In the genomic region with DNA sequence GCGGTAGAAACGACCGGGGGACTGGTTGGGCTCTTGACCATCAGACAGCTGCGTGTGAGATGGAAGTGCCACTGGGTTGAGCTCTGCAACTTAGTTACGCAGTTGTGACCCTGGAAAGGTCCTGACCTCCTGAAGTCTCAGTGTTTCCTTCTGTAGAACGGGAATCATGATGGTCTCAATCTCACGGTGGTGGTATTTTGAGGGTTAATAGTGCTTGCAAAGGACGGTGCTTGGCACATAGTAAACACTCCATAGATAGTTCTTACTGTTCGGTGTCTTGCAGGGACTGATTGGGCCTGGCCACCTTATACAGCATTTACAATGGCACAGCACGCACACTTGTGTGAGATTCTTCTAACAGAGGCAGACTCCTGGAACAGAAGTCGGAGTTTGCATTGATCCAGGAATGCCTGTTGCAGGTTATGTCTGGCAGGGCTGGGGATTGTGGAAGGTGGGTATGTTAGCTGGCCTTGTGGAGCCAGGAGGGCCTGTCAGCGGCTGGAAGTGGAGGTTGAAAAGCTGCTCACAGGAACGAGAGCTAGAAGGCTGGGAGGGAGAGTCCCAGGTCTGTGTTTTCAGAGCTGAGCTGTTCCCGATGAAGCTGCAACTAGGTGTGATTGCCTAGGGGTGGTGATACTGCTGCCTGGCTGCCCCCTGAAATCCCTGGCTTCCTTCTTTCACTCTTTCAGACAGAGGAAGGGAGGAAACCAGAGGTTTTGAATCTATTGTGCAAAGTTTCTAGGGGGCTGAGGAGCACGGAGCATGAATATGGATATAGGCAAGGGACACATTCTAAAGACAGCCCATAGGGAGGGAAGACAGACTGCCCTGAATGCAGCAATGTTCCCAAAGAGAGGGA, we compare ENCODE assay signal across 9 cellular contexts. TPM values are rescaled to one million over a fixed set of nuclear protein-coding genes. Genes with fewer than 3 reads are reported as not detected.
DNase-seq lines count a peak whose midpoint lies in the region; ATAC-seq, FAIRE-seq and TF ChIP-seq lines count a peak whose summit lies in the region.
"Had no signal": no experiment of that assay in that cellular context is flagged by ENCODE, and none has a peak within 500 bp of the region (broad histone marks: within the 10 kb centered on the region; RNA-seq: fewer than 3 reads in every experiment).

No MANE protein-coding gene starts in this region.

- no peak for FAIRE-seq in kidney (lab: Jason Lieb, UNC)

- H3K9ac ChIP-seq in kidney (ENCODE audit: low read length in 2 of 2), result peak overlapping the region; percentile 35 to 85

- in situ Hi-C loops in brain microvascular endothelial cell (cut with HindIII; ENCODE audit: low pct_ligation_motif_present, low sequenced_read_pairs), result no loop called here

- H3K36me3 ChIP-seq in brain microvascular endothelial cell (replicated peaks) (no peaks in the 10 kb centered on the region), kidney (ENCODE audit: control insufficient read depth in 1 of 2, insufficient read depth in 2 of 2, low read length in 2 of 2) (no peaks in the 10 kb centered on the region)

- H3K4me3 ChIP-seq in brain microvascular endothelial cell (ENCODE audit: low read depth, low read length) (peak overlapping the region; percentile 90), kidney (ENCODE audit: low read length in 2 of 2) (peak overlapping the region; percentile 80 to 92)

- H3K27ac ChIP-seq in brain microvascular endothelial cell, result peak overlapping the region; percentile 87
- H3K27ac ChIP-seq in kidney (ENCODE audit: low read depth in 2 of 2, low read length in 2 of 2), result peak overlapping the region; percentile 61 to 93

- peak; percentile 0 for ATAC-seq in GM21515 (IDR thresholded peaks at IDR 0.05; ENCODE audit: unreplicated experiment)

- peaks cover 7 to 15% of the 10 kb centered on the region in 2 donors for H3K4me1 ChIP-seq in kidney (ENCODE audit: control insufficient read depth in 1 of 2, insufficient read depth in 1 of 2, low read depth in 1 of 2, low read length in 2 of 2)

- TF ChIP-seq CTCF in brain microvascular endothelial cell (IDR thresholded peaks at IDR 0.05; ENCODE audit: low read depth, low read length, missing control alignments) (no peak), kidney (IDR thresholded peaks at IDR 0.05; ENCODE audit: borderline replicate concordance, extremely low read depth, insufficient read depth) (no peak)

- no peaks in the 10 kb centered on the region for H3K27me3 ChIP-seq in brain microvascular endothelial cell (replicated peaks)

- H3K9me3 ChIP-seq in kidney (ENCODE audit: control insufficient read depth in 1 of 2, low read length in 2 of 2), result no peaks in the 10 kb centered on the region

- intact Hi-C loops in kidney (cut with DNase I), result no loop called here

- DNase-seq in COLO668 (lab: John Stamatoyannopoulos, UW; ENCODE audit: unreplicated experiment) (peak; percentile 24), NOMO-1 treated with DMSO at 0.1 percent for 48 hours (lab: John Stamatoyannopoulos, UW; ENCODE audit: unreplicated experiment) (peak; percentile 38), brain microvascular endothelial cell (no peak), kidney (no peak), GM19238 (ENCODE audit: insufficient read length, low spot score) (no peak), DMS114 treated with DMSO at 0.1 percent for 48 hours (lab: John Stamatoyannopoulos, UW; ENCODE audit: unreplicated experiment) (no peak)
- peak; percentile 16 for DNase-seq in stimulated activated CD4-positive, alpha-beta T cell treated with anti-CD3 and anti-CD28 coated beads, Interleukin-4, amount 100 ng/mL, for 1 hour

RNA-seq across cellular contexts. Expression of a gene that starts 1.0 kb away (rescaled TPM):
- total RNA-seq in kidney, result 145 TPM
- polyA plus RNA-seq in kidney (ENCODE audit: insufficient read depth, low read depth, low replicate concordance), result 541 TPM

RNA-seq across cellular contexts. Expression of a gene that starts 49.4 kb away (rescaled TPM):
- 1.8 TPM for total RNA-seq in kidney
- polyA plus RNA-seq in kidney (ENCODE audit: insufficient read depth, low read depth, low replicate concordance), result not detected
- total RNA-seq: T-helper 2 cell treated with Interferon-gamma antibody and Interleukin-4, amounts not matched to agents 100 ng/mL and 5 ng/mL, for 36 hours had no signal

Comparison
In these comparisons a context has a peak if more than half of its experiments do, and no peak if none do; other contexts are left out.
1. DNase-seq: peak in COLO668 (single experiment), NOMO-1 treated with DMSO at 0.1 percent for 48 hours (single experiment) and stimulated activated CD4-positive, alpha-beta T cell treated with anti-CD3 and anti-CD28 coated beads, Interleukin-4, amount 100 ng/mL, for 1 hour (single experiment); none in brain microvascular endothelial cell (single experiment), kidney (single experiment), GM19238 (single experiment) and DMS114 treated with DMSO at 0.1 percent for 48 hours (single experiment).